In the genomic region with DNA sequence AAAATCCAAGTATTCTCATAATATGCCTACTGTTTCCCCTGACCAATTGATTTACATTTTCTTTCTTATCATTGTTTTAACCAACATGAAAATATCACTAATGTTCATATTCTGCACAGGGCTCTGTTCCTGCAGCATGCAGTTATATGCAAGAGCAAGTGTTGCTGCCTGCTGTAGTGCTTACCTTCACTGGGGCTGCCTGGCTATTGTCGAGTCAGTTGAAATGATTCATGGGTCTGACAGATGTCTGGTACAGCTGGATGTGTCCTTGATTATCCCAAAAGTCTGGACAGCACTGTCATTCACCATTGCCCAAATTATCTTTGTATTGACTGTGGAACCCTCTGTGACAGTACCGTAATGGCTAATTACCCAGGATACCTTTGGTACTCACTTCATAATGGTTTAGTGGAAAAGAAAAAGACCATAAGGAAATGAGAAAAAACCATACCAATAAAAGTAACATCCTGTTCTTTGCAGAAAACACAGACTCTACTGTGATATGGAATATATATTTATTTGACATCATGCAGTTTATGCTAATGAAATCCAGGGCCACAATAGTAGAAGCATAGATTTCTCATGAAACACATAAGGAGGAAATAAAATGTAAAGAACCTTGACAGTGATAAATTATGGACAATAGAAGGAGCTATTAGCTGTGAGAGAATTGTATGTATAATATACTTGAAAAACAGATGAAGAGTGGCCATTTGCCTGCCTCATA, we compare ENCODE assay signal across 19 cellular contexts.
A peak's percentile ranks its signal among the peaks of the same experiment; 100 is the strongest.
DNase-seq lines count a peak whose midpoint lies in the region; ATAC-seq lines count a peak whose summit lies in the region.
"Had no signal": no experiment of that assay in that cellular context is flagged by ENCODE, and none has a peak within 500 bp of the region (broad histone marks: within the 10 kb centered on the region; RNA-seq: fewer than 3 reads in every experiment).

No MANE protein-coding gene starts in this region.

- ATAC-seq in left cardiac atrium (no peak), GM21528 (IDR thresholded peaks at IDR 0.05; ENCODE audit: low FRiP score, unreplicated experiment) (no peak), HG02852 (IDR thresholded peaks at IDR 0.05; ENCODE audit: unreplicated experiment) (no peak)
- ATAC-seq: activated CD4-positive, alpha-beta T cell treated with anti-CD3 and anti-CD28 coated beads for 36 hours; heart left ventricle; left lung; naive thymus-derived CD8-positive, alpha-beta T cell; T-cell; upper lobe of right lung had no signal

- intact Hi-C loops in left cardiac atrium (cut with DNase I) = no loop called here

- DNase-seq in DMS153 treated with DMSO at 0.1 percent for 48 hours (lab: John Stamatoyannopoulos, UW; ENCODE audit: unreplicated experiment) (peak; percentile 82), NCI-H146 (lab: John Stamatoyannopoulos, UW) (peak; percentile 45), NCI-H748 treated with DMSO at 0.1 percent for 48 hours (lab: John Stamatoyannopoulos, UW) (peak; percentile 72), left kidney (ENCODE audit: low read depth, low spot score) (peak; percentile 45), left cardiac atrium (no peak)
- DNase-seq: activated CD4-positive, alpha-beta T cell treated with anti-CD3 and anti-CD28 coated beads for 36 hours; activated CD8-positive, alpha-beta memory T cell treated with anti-CD3 and anti-CD28 coated beads for 24 hours; activated naive CD4-positive, alpha-beta T cell treated with anti-CD3 and anti-CD28 coated beads, Interleukin-2, amount 50 U/mL, for 16 hours; activated T-cell treated with anti-CD3 and anti-CD28 coated beads, Interleukin-2, amount 50 U/mL, for 48 hours; heart left ventricle; KG1; left lung; naive thymus-derived CD8-positive, alpha-beta T cell; NCI-H2171; SHP77 treated with DMSO at 0.1 percent for 48 hours; T-cell; upper lobe of right lung had no signal
